Comparison of ENCODE assay signal across 8 cellular contexts in genomic region chr16:56269824-56270684, GRCh38.
A peak's percentile ranks its signal among the peaks of the same experiment; 100 is the strongest.
DNase-seq lines count a peak whose midpoint lies in the region; ATAC-seq and TF ChIP-seq lines count a peak whose summit lies in the region.

No MANE protein-coding gene starts in this region.

- intact Hi-C loops in left colon (cut with DNase I, micrococcal nuclease) (no loop called here), stomach (cut with DNase I; ENCODE audit: low total_unique reads) (no loop called here)

- TF ChIP-seq CTCF in HFF-Myc (IDR thresholded peaks at IDR 0.05; ENCODE audit: low read depth, low read length, missing control alignments) = peak; percentile 9
- TF ChIP-seq CTCF in cardiac fibroblast (IDR thresholded peaks at IDR 0.05; ENCODE audit: low read depth, low read length) = peak; percentile 39
- TF ChIP-seq CTCF in stomach (IDR thresholded peaks at IDR 0.05) = no peak

- peaks cover 0 to 19% (median 9%) of the 10 kb centered on the region in 4 donors for H3K4me1 ChIP-seq in stomach

- H3K4me3 ChIP-seq in HFF-Myc (replicated peaks; ENCODE audit: low read depth, low read length) (no peak overlapping the region), cardiac fibroblast (replicated peaks in 1 of 2; ENCODE audit: low read depth in 2 of 2, low read length in 2 of 2) (no peak overlapping the region), stomach (no peak overlapping the region)

- H3K27ac ChIP-seq in stomach = peak overlapping the region; percentile 33 to 90 (median 84)

- no peak for TF ChIP-seq EP300 in stomach (IDR thresholded peaks at IDR 0.05)

- ATAC-seq in left colon = peak; percentile 26
- no peak for ATAC-seq in GM21528 (IDR thresholded peaks at IDR 0.05; ENCODE audit: low FRiP score, unreplicated experiment)

- H3K27me3 ChIP-seq in stomach = no peaks in the 10 kb centered on the region

- DNase-seq in HFF-Myc (ENCODE audit: extremely low read depth, low read depth) (no peak), cardiac fibroblast (ENCODE audit: low read depth in 2 of 2) (peak; percentile 53 to 77), left colon (peak in 1 of 2 donors; percentile 63), stomach (no peak), NCI-H446 treated with DMSO at 0.1 percent for 48 hours (lab: John Stamatoyannopoulos, UW) (no peak), inferior parietal cortex (ENCODE audit: extremely low spot score) (no peak)
- DNase-seq in activated CD4-positive, alpha-beta T cell treated with anti-CD3 and anti-CD28 coated beads, Interleukin-2, amount 50 U/mL, for 4 hours = no peak

- H3K36me3 ChIP-seq in stomach = no peaks in the 10 kb centered on the region

- TF ChIP-seq POLR2A in stomach (IDR thresholded peaks at IDR 0.05) = no peak

- WGBS in stomach, 5 donors = 47 to 58% (median 53%) methylated on average over 6 to 7 of the region's 7 CpGs

- no peaks in the 10 kb centered on the region for H3K9me3 ChIP-seq in stomach

Comparison
In these comparisons a context has a peak if more than half of its experiments do, and no peak if none do; other contexts are left out.
1. DNase-seq: peak in cardiac fibroblast (2 of 2); none in HFF-Myc (single experiment), stomach (single experiment), activated CD4-positive, alpha-beta T cell treated with anti-CD3 and anti-CD28 coated beads, Interleukin-2, amount 50 U/mL, for 4 hours (0 of 2), NCI-H446 treated with DMSO at 0.1 percent for 48 hours (single experiment) and inferior parietal cortex (single experiment).
2. CTCF ChIP-seq: peak in HFF-Myc (single experiment) and cardiac fibroblast (single experiment); none in stomach (0 of 7).